13 cellular contexts compared by ENCODE assay signal in the genomic region with DNA sequence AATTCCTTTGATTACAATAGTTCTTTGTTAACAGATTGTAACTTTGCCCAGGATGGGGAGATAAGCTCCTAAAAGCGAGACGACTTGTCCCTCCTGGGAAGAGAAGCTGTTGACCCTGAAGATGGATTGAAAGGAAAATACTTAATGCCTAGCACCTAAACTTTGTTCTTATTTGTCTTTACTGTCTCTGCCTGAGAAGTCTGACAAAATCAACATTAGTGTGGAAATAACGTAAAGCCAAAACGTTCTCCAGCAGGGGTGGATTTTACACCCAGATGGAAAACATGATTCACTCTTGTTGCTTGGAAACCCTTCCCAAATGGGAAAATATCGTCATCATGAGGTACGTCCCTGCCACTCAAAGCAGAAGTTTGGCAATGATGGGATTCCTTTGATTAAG.
DNase-seq lines count a peak whose midpoint lies in the region; ATAC-seq and TF ChIP-seq lines count a peak whose summit lies in the region.
"Had no signal": no experiment of that assay in that cellular context is flagged by ENCODE, and none has a peak within 500 bp of the region (broad histone marks: within the 10 kb centered on the region; RNA-seq: fewer than 3 reads in every experiment).

No MANE protein-coding gene starts in this region.

- intact Hi-C loops in left ventricle myocardium inferior (cut with micrococcal nuclease): no loop called here
- intact Hi-C loops in left colon (cut with DNase I, micrococcal nuclease): no loop called here

- ATAC-seq in HG03354 (IDR thresholded peaks at IDR 0.05; ENCODE audit: poor library complexity, severe bottlenecking, unreplicated experiment) (no peak), left colon (no peak)
- ATAC-seq: activated naive CD8-positive, alpha-beta T cell treated with anti-CD3 and anti-CD28 coated beads, Interleukin-2, amount 50 U/mL, for 24 hours had no signal

- no peak for TF ChIP-seq CTCF in brain (conservative IDR thresholded peaks at IDR 0.05)
- TF ChIP-seq CTCF in left ventricle myocardium inferior (IDR thresholded peaks at IDR 0.05; ENCODE audit: borderline replicate concordance): no peak

- H3K27ac Mint-ChIP-seq in brain: peak overlapping the region in 3 of 5 experiments; percentile 5 to 72 (median 59)
- H3K27ac Mint-ChIP-seq: activated naive CD8-positive, alpha-beta T cell treated with anti-CD3 and anti-CD28 coated beads, Interleukin-2, amount 50 U/mL, for 24 hours had no signal

- H3K4me1 ChIP-seq in left ventricle myocardium inferior: peaks cover 4% of the 10 kb centered on the region
- H3K4me1 ChIP-seq: esophagus squamous epithelium, upper lobe of left lung had no signal

- H3K36me3 ChIP-seq in left ventricle myocardium inferior: no peaks in the 10 kb centered on the region
- H3K36me3 ChIP-seq: esophagus squamous epithelium, upper lobe of left lung had no signal

- H3K9me3 ChIP-seq in left ventricle myocardium inferior (replicated peaks): no peaks in the 10 kb centered on the region
- H3K9me3 ChIP-seq: esophagus squamous epithelium, upper lobe of left lung had no signal

- H3K36me3 Mint-ChIP-seq in brain: no peaks in the 10 kb centered on the region

- peaks cover 42% of the 10 kb centered on the region for H3K27me3 ChIP-seq in left ventricle myocardium inferior (ENCODE audit: low read depth)
- H3K27me3 ChIP-seq: upper lobe of left lung had no signal

- H3K27ac ChIP-seq in left ventricle myocardium inferior (replicated peaks): peak overlapping the region; percentile 48
- H3K27ac ChIP-seq: esophagus squamous epithelium, upper lobe of left lung had no signal

- no peak overlapping the region for H3K4me3 ChIP-seq in left ventricle myocardium inferior
- H3K4me3 ChIP-seq: esophagus squamous epithelium, upper lobe of left lung had no signal

- H3K27me3 Mint-ChIP-seq in brain: no peaks in the 10 kb centered on the region
- H3K27me3 Mint-ChIP-seq: activated naive CD8-positive, alpha-beta T cell treated with anti-CD3 and anti-CD28 coated beads, Interleukin-2, amount 50 U/mL, for 24 hours had no signal

- DNase-seq in H4 (ENCODE audit: low spot score): peak; percentile 39
- no peak for DNase-seq in left ventricle myocardium inferior
- DNase-seq in stromal cell of bone marrow (ENCODE audit: low read depth): peak; percentile 84
- no peak for DNase-seq in NCI-H128 (lab: John Stamatoyannopoulos, UW; ENCODE audit: unreplicated experiment)
- DNase-seq in activated gamma-delta T cell (lab: John Stamatoyannopoulos, UW): no peak
- DNase-seq in left colon: no peak
- DNase-seq: activated naive CD8-positive, alpha-beta T cell treated with anti-CD3 and anti-CD28 coated beads, Interleukin-2, amount 50 U/mL, for 24 hours; esophagus squamous epithelium; NCI-H146; posterior cingulate gyrus; upper lobe of left lung had no signal

- peaks cover 54% of the 10 kb centered on the region for H3K4me1 Mint-ChIP-seq in brain
- H3K4me1 Mint-ChIP-seq: activated naive CD8-positive, alpha-beta T cell treated with anti-CD3 and anti-CD28 coated beads, Interleukin-2, amount 50 U/mL, for 24 hours had no signal

- H3K9me3 Mint-ChIP-seq in brain: peaks cover 0 to 4% (median 0%) of the 10 kb centered on the region in 5 experiments
- H3K9me3 Mint-ChIP-seq: activated naive CD8-positive, alpha-beta T cell treated with anti-CD3 and anti-CD28 coated beads, Interleukin-2, amount 50 U/mL, for 24 hours had no signal

- H3K4me3 Mint-ChIP-seq in brain: peak overlapping the region in 1 of 5 experiments; percentile 43
- H3K4me3 Mint-ChIP-seq: activated naive CD8-positive, alpha-beta T cell treated with anti-CD3 and anti-CD28 coated beads, Interleukin-2, amount 50 U/mL, for 24 hours had no signal

Comparison
In these comparisons a context has a peak if more than half of its experiments do, and no peak if none do; other contexts are left out.
1. DNase-seq: peak in H4 (single experiment) and stromal cell of bone marrow (single experiment); none in left ventricle myocardium inferior (single experiment), NCI-H128 (single experiment), activated gamma-delta T cell (single experiment) and left colon (0 of 2).